Comparison of ENCODE assay signal across 16 cellular contexts in genomic region chr9:126599047-126599650, GRCh38. TPM values are rescaled to one million over a fixed set of nuclear protein-coding genes. Genes with fewer than 3 reads are reported as not detected.
DNase-seq lines count a peak whose midpoint lies in the region; ATAC-seq, FAIRE-seq and TF ChIP-seq lines count a peak whose summit lies in the region.
"Had no signal": no experiment of that assay in that cellular context is flagged by ENCODE, and none has a peak within 500 bp of the region (broad histone marks: within the 10 kb centered on the region; RNA-seq: fewer than 3 reads in every experiment).

No MANE protein-coding gene starts in this region.

- H3K4me2 ChIP-seq in HCT116 (ENCODE audit: low read length), result no peak overlapping the region
- H3K4me2 ChIP-seq in K562 (ENCODE audit: insufficient read depth, low read length), result no peak overlapping the region

- no peak for TF ChIP-seq EP300 in K562 (IDR thresholded peaks at IDR 0.05; ENCODE audit: low read length)

- FAIRE-seq in K562 (lab: Jason Lieb, UNC), result no peak
- FAIRE-seq: urothelium cell line had no signal

- H3K36me3 ChIP-seq in A673 (ENCODE audit: insufficient read depth, low read length, poor library complexity, severe bottlenecking) (no peaks in the 10 kb centered on the region), HCT116 (ENCODE audit: control insufficient read depth in 1 of 2, insufficient read depth in 2 of 2, low read length in 2 of 2) (no peaks in the 10 kb centered on the region), K562 (ENCODE audit: control insufficient read depth, insufficient read depth, low read length) (no peaks in the 10 kb centered on the region)
- H3K36me3 ChIP-seq: gastroesophageal sphincter had no signal

- H3K9ac ChIP-seq in HCT116 (ENCODE audit: low read length), result no peak overlapping the region
- H3K9ac ChIP-seq in K562 (ENCODE audit: insufficient read depth in 1 of 2, low read depth in 2 of 2, low read length in 2 of 2), result no peak overlapping the region

- POLR2A ChIA-PET in A673 (lab: Charles Lee; ENCODE audit: low non-redundant PET), result no interaction called here
- POLR2A ChIA-PET in HCT116 (lab: Charles Lee), result no interaction called here
- POLR2A ChIA-PET in K562 (lab: Yijun Ruan, JAX), result no interaction called here

- CTCF ChIA-PET in A673 (lab: Charles Lee), result no interaction called here
- CTCF ChIA-PET in HCT116 (lab: Charles Lee), result no interaction called here
- CTCF ChIA-PET in K562 (lab: Yijun Ruan, JAX; ENCODE audit: low intra/inter-chr PET ratio), result no interaction called here

- DNase-seq in A673 (ENCODE audit: low spot score), result no peak
- DNase-seq in HCT116 (ENCODE audit: low read depth, low spot score), result no peak
- DNase-seq in K562 (ENCODE audit: extremely low read depth in 1 of 4, low spot score in 3 of 4), result no peak
- DNase-seq in islet precursor cell, result peak; percentile 57
- no peak for DNase-seq in pons (ENCODE audit: low spot score)
- DNase-seq in NCI-H510A (lab: John Stamatoyannopoulos, UW), result no peak
- DNase-seq in GM03348 (ENCODE audit: low spot score), result no peak
- DNase-seq: activated CD4-positive, CD25-positive, alpha-beta regulatory T cell; activated CD8-positive, alpha-beta memory T cell treated with anti-CD3 and anti-CD28 coated beads for 24 hours; stimulated activated naive CD8-positive, alpha-beta T cell treated with anti-CD3 and anti-CD28 coated beads, Interleukin-15, amount 100 ng/mL, for 72 hours; T-helper 1 cell had no signal

- intact Hi-C loops in A673 (cut with micrococcal nuclease; ENCODE audit: unreplicated experiment) (no loop called here), HCT116 (cut with micrococcal nuclease) (no loop called here), K562 (cut with micrococcal nuclease) (no loop called here)

- WGBS in K562 (ENCODE audit: insufficient coverage, low coverage, missing lambda C conversion rate), result 4% methylated on average over 7 of the region's 11 CpGs

- H3K9me1 ChIP-seq in K562 (ENCODE audit: control insufficient read depth, insufficient read depth, low read length), result no peaks in the 10 kb centered on the region

- H3K4me1 ChIP-seq in A673 (ENCODE audit: insufficient read depth, low read length, poor library complexity, severe bottlenecking), result no peaks in the 10 kb centered on the region
- H3K4me1 ChIP-seq in HCT116 (ENCODE audit: control insufficient read depth in 1 of 2, insufficient read depth in 2 of 2, low read length in 2 of 2), result no peaks in the 10 kb centered on the region
- no peaks in the 10 kb centered on the region for H3K4me1 ChIP-seq in K562 (replicated peaks in 1 of 2; ENCODE audit: control insufficient read depth in 2 of 2, insufficient read depth in 2 of 2, low read length in 2 of 2)
- H3K4me1 ChIP-seq: gastroesophageal sphincter had no signal

- H3K9me3 ChIP-seq in A673 (ENCODE audit: low read depth, low read length, poor library complexity, severe bottlenecking), result no peaks in the 10 kb centered on the region
- no peaks in the 10 kb centered on the region for H3K9me3 ChIP-seq in HCT116 (ENCODE audit: control insufficient read depth in 1 of 2, insufficient read depth in 1 of 2, low read depth in 1 of 2, low read length in 2 of 2)
- H3K9me3 ChIP-seq in K562 (replicated peaks; ENCODE audit: control insufficient read depth, insufficient read depth, low read depth, low read length), result no peaks in the 10 kb centered on the region

- no peak overlapping the region for H2AFZ ChIP-seq in HCT116 (ENCODE audit: low read depth, low read length, poor library complexity, severe bottlenecking)
- H2AFZ ChIP-seq in K562 (ENCODE audit: low read depth, low read length), result no peak overlapping the region

- in situ Hi-C loops in K562 (cut with MboI), result no loop called here

- ATAC-seq in HCT116 (no peak; the same call in 1 of the 2 replicates), K562 (no peak), HG03196 (IDR thresholded peaks at IDR 0.05; ENCODE audit: unreplicated experiment) (no peak)
- ATAC-seq: activated T-helper 17 cell treated with anti-CD3 and anti-CD28 coated beads, Interleukin-2, amount 50 U/mL, for 72 hours; gastroesophageal sphincter; stimulated activated naive CD8-positive, alpha-beta T cell treated with anti-CD3 and anti-CD28 coated beads, Interleukin-15, amount 100 ng/mL, for 72 hours had no signal

- TF ChIP-seq CTCF in A673 (conservative IDR thresholded peaks at IDR 0.05; ENCODE audit: low read depth, low read length) (peak; percentile 38), HCT116 (IDR thresholded peaks at IDR 0.05 in 2 of 3, conservative IDR thresholded peaks at IDR 0.05 in 1 of 3; ENCODE audit: borderline replicate concordance in 1 of 3, insufficient read depth in 1 of 3, low read depth in 2 of 3, low read length in 2 of 3) (peak in 2 of 3 experiments; percentile 11 to 32; a peak in 1 of 6 replicates), K562 (IDR thresholded peaks at IDR 0.05 in 2 of 3, conservative IDR thresholded peaks at IDR 0.05 in 1 of 3; ENCODE audit: insufficient read depth in 2 of 3, low read depth in 1 of 3, low read length in 3 of 3) (peak in 2 of 3 experiments; percentile 30 to 35; a peak in 2 of 6 replicates)

- H4K20me1 ChIP-seq in HCT116 (ENCODE audit: insufficient read depth), result no peaks in the 10 kb centered on the region
- H4K20me1 ChIP-seq in K562 (replicated peaks; ENCODE audit: control insufficient read depth, insufficient read depth, low read length), result no peaks in the 10 kb centered on the region; the same call in 1 of the 2 replicates

- H3K79me2 ChIP-seq in HCT116 (ENCODE audit: insufficient read depth, low read length), result no peaks in the 10 kb centered on the region
- H3K79me2 ChIP-seq in K562 (ENCODE audit: control insufficient read depth, insufficient read depth, low read length), result no peaks in the 10 kb centered on the region

- TF ChIP-seq POLR2A in HCT116 (IDR thresholded peaks at IDR 0.05; ENCODE audit: borderline replicate concordance, extremely low read depth, insufficient read depth, insufficient read length) (no peak), K562 (conservative IDR thresholded peaks at IDR 0.05) (no peak)

- H3K27ac ChIP-seq in A673 (ENCODE audit: low read depth, low read length, poor library complexity, severe bottlenecking) (no peak overlapping the region), HCT116 (ENCODE audit: low read depth, low read length) (no peak overlapping the region), K562 (ENCODE audit: extremely low read depth, low read depth, low read length) (no peak overlapping the region)
- H3K27ac ChIP-seq: gastroesophageal sphincter had no signal

- H3K27me3 ChIP-seq in A673 (replicated peaks; ENCODE audit: insufficient read depth, low read depth, low read length, poor library complexity) (peaks cover 15% of the 10 kb centered on the region), HCT116 (ENCODE audit: insufficient read depth, low read length) (no peaks in the 10 kb centered on the region), K562 (ENCODE audit: control insufficient read depth in 2 of 2, insufficient read depth in 2 of 2, low read length in 2 of 2) (peaks cover 0 to 13% of the 10 kb centered on the region in 2 experiments; a peak in 3 of 5 replicates)

- no TSS peak for BruUV-seq in A673 (replicated peaks; lab: Mats Ljungman, UMichigan)
- no TSS peak for BruUV-seq in HCT116 (replicated peaks; lab: Mats Ljungman, UMichigan)
- BruUV-seq in K562 (replicated peaks; lab: Mats Ljungman, UMichigan), result no TSS peak

- TF ChIP-seq RAD21 in HCT116 (IDR thresholded peaks at IDR 0.05; ENCODE audit: low read depth), result no peak
- TF ChIP-seq RAD21 in K562 (CRISPR knock-in tag; conservative IDR thresholded peaks at IDR 0.05 in 1 of 2, IDR thresholded peaks at IDR 0.05 in 1 of 2), result no peak

- no peak overlapping the region for H3K4me3 ChIP-seq in A673 (ENCODE audit: low read depth, low read length, poor library complexity, severe bottlenecking)
- H3K4me3 ChIP-seq in HCT116 (replicated peaks in 1 of 2; ENCODE audit: low read depth in 1 of 2, low read length in 2 of 2), result no peak overlapping the region
- no peak overlapping the region for H3K4me3 ChIP-seq in K562
- H3K4me3 ChIP-seq: gastroesophageal sphincter had no signal

- H3K9me2 ChIP-seq in HCT116 (ENCODE audit: insufficient read depth), result no peaks in the 10 kb centered on the region; the same call in 1 of the 2 replicates

- RAD21 ChIA-PET in HCT116 (lab: Charles Lee; ENCODE audit: low non-redundant PET in 1 of 2, low total read pairs in 2 of 2, uncharacterized antibody in 2 of 2, unreplicated experiment in 2 of 2), result no interaction called here

TF ChIP-seq in HCT116, 20 proteins besides CTCF, POLR2A, EP300 and RAD21 (continues in another document):
- TF ChIP-seq JUND (IDR thresholded peaks at IDR 0.05) (no peak), ZFX (IDR thresholded peaks at IDR 0.05) (no peak), SRF (IDR thresholded peaks at IDR 0.05; ENCODE audit: low read depth) (no peak), EZH2phosphoT487 (IDR thresholded peaks at IDR 0.05; ENCODE audit: borderline replicate concordance) (no peak), SIN3A (IDR thresholded peaks at IDR 0.05; ENCODE audit: low read depth) (no peak)

TF ChIP-seq in K562, 482 proteins besides CTCF, POLR2A, EP300 and RAD21:
- TF ChIP-seq SMARCA4 (IDR thresholded peaks at IDR 0.05), result 0 out of 2 replicates have a peak, but pooled peaks have one; percentile 27
- no peak for TF ChIP-seq RCOR1 (IDR thresholded peaks at IDR 0.05; ENCODE audit: borderline replicate concordance in 1 of 2, low read depth in 2 of 2, low read length in 2 of 2)

RNA-seq across cellular contexts. Expression of gene LMX1B, which starts 14.6 kb away (rescaled TPM):
- total RNA-seq in A673 (2021), result not detected in 2 replicates
- 11.3 TPM for total RNA-seq in HCT116 (2021; ENCODE audit: unreplicated experiment)
- 8.8 and 9.1 TPM in 2 replicates for polyA plus RNA-seq in HCT116 (2012)
- not detected in 2 replicates for total RNA-seq in K562 (2011; cell fraction: chromatin; rRNA removed; ENCODE audit: low replicate concordance)
- total RNA-seq in K562 (2011; cell fraction: nucleolus; rRNA removed), result not detected in 2 replicates
- total RNA-seq in K562 (2011; cell fraction: nucleoplasm; rRNA removed), result not detected in 2 replicates
- not detected in 2 replicates for total RNA-seq in K562 (2014; rRNA removed)
- total RNA-seq in K562 (2014; rRNA removed; fragmentation: Illumina TruSeq; extraction: Trizol), result not detected in 2 replicates
- total RNA-seq in K562 (2015; rRNA removed; fragmentation: Illumina TruSeq; extraction: Trizol), result not detected in 2 replicates
- total RNA-seq in K562 (2021), result not detected in 2 replicates
- not detected in 2 replicates for polyA plus RNA-seq in K562 (2011; rRNA removed)
- polyA plus RNA-seq in K562 (2011; cell fraction: cytosol; rRNA removed), result not detected in 2 replicates
- polyA plus RNA-seq in K562 (2011; cell fraction: nucleus; rRNA removed), result not detected in 2 replicates
- polyA plus RNA-seq in K562 (2012), result not detected in 2 replicates
- not detected in 2 replicates for polyA plus RNA-seq in K562 (2014; fragmentation: Illumina TruSeq; extraction: Trizol)
- polyA plus RNA-seq in K562 (2014; fragmentation: Nextera tagmentation; extraction: Ambion mirVana), result not detected
- polyA plus RNA-seq in K562 (2014; rRNA removed), result not detected in 2 replicates
- not detected in 2 replicates for polyA minus RNA-seq in K562 (2011; rRNA and poly(A)+ RNA removed)
- polyA minus RNA-seq in K562 (2011; cell fraction: cytosol; rRNA and poly(A)+ RNA removed), result not detected in 2 replicates
- polyA minus RNA-seq in K562 (2011; cell fraction: nucleus; rRNA and poly(A)+ RNA removed), result not detected in 2 replicates
- total RNA-seq: activated T-helper 17 cell treated with anti-CD3 and anti-CD28 coated beads, Interleukin-2, amount 50 U/mL, for 72 hours; liver had no signal
- polyA plus RNA-seq: liver had no signal

Comparison
In these comparisons a context has a peak if more than half of its experiments do, and no peak if none do; other contexts are left out.
1. RNA of gene LMX1B, which starts 14.6 kb away (total RNA-seq): 11.3 TPM in HCT116 (single experiment); not detected in A673 and not detected in K562; every median in the first group is over 10 times any median in the second.
2. Peak in every context shown above with its lines, with median percentiles within 50 percentile points of each other: CTCF ChIP-seq.